In genomic region chr6:17714177-17714576, GRCh38 we compare ENCODE assay signal across 19 cellular contexts. TPM values are rescaled to one million over a fixed set of nuclear protein-coding genes. Genes with fewer than 3 reads are reported as not detected.
DNase-seq lines count a peak whose midpoint lies in the region; ATAC-seq and TF ChIP-seq lines count a peak whose summit lies in the region.
"Had no signal": no experiment of that assay in that cellular context is flagged by ENCODE, and none has a peak within 500 bp of the region (broad histone marks: within the 10 kb centered on the region; RNA-seq: fewer than 3 reads in every experiment).

No MANE protein-coding gene starts in this region.

- no peaks in the 10 kb centered on the region for H3K36me3 ChIP-seq in osteoblast (ENCODE audit: insufficient read depth, low read length)
- H3K36me3 ChIP-seq: HAP-1, heart right ventricle, neutrophil, upper lobe of right lung had no signal

- peak overlapping the region; percentile 88 for H3K27ac Mint-ChIP-seq in dendritic cell treated with granulocyte-macrophage colony-stimulating factor and Interleukin-4, amounts not matched to agents 40 ng/mL and 50 ng/mL, for 4 days
- H3K27ac Mint-ChIP-seq in activated T-helper 2 cell treated with anti-CD3 and anti-CD28 coated beads, Interferon-gamma antibody, Interleukin-2, Interleukin-4, amounts not matched to agents 10 μg/mL and 5 μg/mL and 100 μg/mL, durations not matched to agents 14 hours and 24 hours and 36 hours, result no peak overlapping the region

- H3K4me1 Mint-ChIP-seq in dendritic cell treated with granulocyte-macrophage colony-stimulating factor and Interleukin-4, amounts not matched to agents 40 ng/mL and 50 ng/mL, for 4 days (ENCODE audit: low read depth), result peaks cover 13% of the 10 kb centered on the region
- peaks cover 15% of the 10 kb centered on the region for H3K4me1 Mint-ChIP-seq in activated T-helper 2 cell treated with anti-CD3 and anti-CD28 coated beads, Interferon-gamma antibody, Interleukin-2, Interleukin-4, amounts not matched to agents 10 μg/mL and 5 μg/mL and 100 μg/mL, durations not matched to agents 14 hours and 24 hours and 36 hours (ENCODE audit: low read depth)

- intact Hi-C loops in dendritic cell treated with granulocyte-macrophage colony-stimulating factor and Interleukin-4, amounts not matched to agents 40 ng/mL and 50 ng/mL, for 4 days (cut with micrococcal nuclease), result no loop called here
- intact Hi-C loops in activated T-helper 2 cell treated with anti-CD3 and anti-CD28 coated beads, Interferon-gamma antibody, Interleukin-2, Interleukin-4, amounts not matched to agents 10 μg/mL and 5 μg/mL and 100 μg/mL, durations not matched to agents 14 hours and 24 hours and 36 hours (cut with micrococcal nuclease), result no loop called here

- no peak overlapping the region for H3K27ac ChIP-seq in osteoblast (ENCODE audit: low read depth, low read length)
- H3K27ac ChIP-seq: 22Rv1, neutrophil, upper lobe of right lung had no signal

- no peaks in the 10 kb centered on the region for H3K27me3 Mint-ChIP-seq in dendritic cell treated with granulocyte-macrophage colony-stimulating factor and Interleukin-4, amounts not matched to agents 40 ng/mL and 50 ng/mL, for 4 days
- H3K27me3 Mint-ChIP-seq in activated T-helper 2 cell treated with anti-CD3 and anti-CD28 coated beads, Interferon-gamma antibody, Interleukin-2, Interleukin-4, amounts not matched to agents 10 μg/mL and 5 μg/mL and 100 μg/mL, durations not matched to agents 14 hours and 24 hours and 36 hours (ENCODE audit: low read depth), result peaks cover 1% of the 10 kb centered on the region

- no peak for ATAC-seq in activated CD4-positive, CD25-positive, alpha-beta regulatory T cell treated with anti-CD3 and anti-CD28 coated beads, Interleukin-2, amount 50 U/mL, for 24 hours
- ATAC-seq: heart right ventricle, upper lobe of right lung had no signal

- peak; percentile 9 for DNase-seq in DMS53 (lab: John Stamatoyannopoulos, UW)
- DNase-seq in DMS53 treated with DMSO at 0.1 percent for 48 hours (lab: John Stamatoyannopoulos, UW; ENCODE audit: unreplicated experiment), result no peak
- DNase-seq in OCI-M1 (lab: John Stamatoyannopoulos, UW), result peak; percentile 41
- DNase-seq in osteoblast (ENCODE audit: insufficient read length, low spot score, missing footprints), result peak; percentile 21
- DNase-seq in mucosa of gallbladder (ENCODE audit: low spot score), result no peak
- no peak for DNase-seq in activated T-helper 2 cell treated with anti-CD3 and anti-CD28 coated beads, Interferon-gamma antibody, Interleukin-2, Interleukin-4, amounts not matched to agents 10 μg/mL and 5 μg/mL and 100 μg/mL, durations not matched to agents 14 hours and 24 hours and 36 hours (ENCODE audit: low spot score)
- DNase-seq: activated CD4-positive, alpha-beta T cell treated with anti-CD3 and anti-CD28 coated beads for 4 hours; activated naive CD4-positive, alpha-beta T cell treated with anti-CD3 and anti-CD28 coated beads for 36 hours; Caco-2; heart right ventricle; NCI-H1417; NCI-H524 treated with DMSO at 0.1 percent for 48 hours; retina; upper lobe of right lung had no signal

- H3K4me1 ChIP-seq in osteoblast (ENCODE audit: insufficient read depth, low read length), result peaks cover 31% of the 10 kb centered on the region
- H3K4me1 ChIP-seq: HAP-1, upper lobe of right lung had no signal

- H3K9me3 Mint-ChIP-seq in dendritic cell treated with granulocyte-macrophage colony-stimulating factor and Interleukin-4, amounts not matched to agents 40 ng/mL and 50 ng/mL, for 4 days, result no peaks in the 10 kb centered on the region
- H3K9me3 Mint-ChIP-seq in activated T-helper 2 cell treated with anti-CD3 and anti-CD28 coated beads, Interferon-gamma antibody, Interleukin-2, Interleukin-4, amounts not matched to agents 10 μg/mL and 5 μg/mL and 100 μg/mL, durations not matched to agents 14 hours and 24 hours and 36 hours, result no peaks in the 10 kb centered on the region
- H3K9me3 Mint-ChIP-seq: activated naive CD4-positive, alpha-beta T cell treated with anti-CD3 and anti-CD28 coated beads for 36 hours had no signal

- no peak for TF ChIP-seq CTCF in osteoblast (IDR thresholded peaks at IDR 0.05; ENCODE audit: extremely low read depth, low read depth, low read length)

- H2AFZ ChIP-seq in osteoblast (ENCODE audit: low read length), result no peak overlapping the region

- H3K27me3 ChIP-seq in osteoblast (ENCODE audit: insufficient read depth, low read length), result no peaks in the 10 kb centered on the region
- H3K27me3 ChIP-seq: heart right ventricle, neutrophil, upper lobe of right lung had no signal

- no peaks in the 10 kb centered on the region for H4K20me1 ChIP-seq in osteoblast (ENCODE audit: insufficient read depth, low read length)

- no peak overlapping the region for H3K4me3 Mint-ChIP-seq in dendritic cell treated with granulocyte-macrophage colony-stimulating factor and Interleukin-4, amounts not matched to agents 40 ng/mL and 50 ng/mL, for 4 days
- no peak overlapping the region for H3K4me3 Mint-ChIP-seq in activated T-helper 2 cell treated with anti-CD3 and anti-CD28 coated beads, Interferon-gamma antibody, Interleukin-2, Interleukin-4, amounts not matched to agents 10 μg/mL and 5 μg/mL and 100 μg/mL, durations not matched to agents 14 hours and 24 hours and 36 hours (ENCODE audit: low read depth)
- H3K4me3 Mint-ChIP-seq: activated naive CD4-positive, alpha-beta T cell treated with anti-CD3 and anti-CD28 coated beads for 36 hours had no signal

- no peaks in the 10 kb centered on the region for H3K9me3 ChIP-seq in osteoblast (ENCODE audit: low read depth, low read length)
- H3K9me3 ChIP-seq: Caco-2, HAP-1, heart right ventricle, neutrophil, upper lobe of right lung had no signal

- no peak overlapping the region for H3K4me3 ChIP-seq in osteoblast (ENCODE audit: insufficient read depth, low read length)
- H3K4me3 ChIP-seq: HAP-1, heart right ventricle, upper lobe of right lung had no signal

- no peaks in the 10 kb centered on the region for H3K36me3 Mint-ChIP-seq in dendritic cell treated with granulocyte-macrophage colony-stimulating factor and Interleukin-4, amounts not matched to agents 40 ng/mL and 50 ng/mL, for 4 days (ENCODE audit: low read depth)
- H3K36me3 Mint-ChIP-seq in activated T-helper 2 cell treated with anti-CD3 and anti-CD28 coated beads, Interferon-gamma antibody, Interleukin-2, Interleukin-4, amounts not matched to agents 10 μg/mL and 5 μg/mL and 100 μg/mL, durations not matched to agents 14 hours and 24 hours and 36 hours (ENCODE audit: low read depth), result peaks cover 13% of the 10 kb centered on the region

- H3K4me2 ChIP-seq in osteoblast (ENCODE audit: insufficient read depth, low read length), result no peak overlapping the region

- no peaks in the 10 kb centered on the region for H3K79me2 ChIP-seq in osteoblast (ENCODE audit: insufficient read depth, low read length)

RNA-seq across cellular contexts. Expression of gene NUP153, which starts 7.5 kb away (rescaled TPM):
- total RNA-seq in osteoblast (28.6 TPM in 2 replicates), mucosa of gallbladder (28.5 TPM)
- total RNA-seq in activated T-helper 2 cell treated with anti-CD3 and anti-CD28 coated beads, Interferon-gamma antibody, Interleukin-2, Interleukin-4, amounts not matched to agents 10 μg/mL and 5 μg/mL and 100 μg/mL, durations not matched to agents 14 hours and 24 hours and 36 hours, result 90.2 and 93.5 TPM in 2 replicates

Comparison
In these comparisons a context has a peak if more than half of its experiments do, and no peak if none do; other contexts are left out.
1. DNase-seq: peak in DMS53 (single experiment), OCI-M1 (single experiment) and osteoblast (single experiment); none in DMS53 treated with DMSO at 0.1 percent for 48 hours (single experiment), mucosa of gallbladder (single experiment) and activated T-helper 2 cell treated with anti-CD3 and anti-CD28 coated beads, Interferon-gamma antibody, Interleukin-2, Interleukin-4, amounts not matched to agents 10 μg/mL and 5 μg/mL and 100 μg/mL, durations not matched to agents 14 hours and 24 hours and 36 hours (single experiment).